In genomic region chr6:130288065-130288464, GRCh38 we compare ENCODE assay signal across 18 cellular contexts.
"Had no signal": no experiment of that assay in that cellular context is flagged by ENCODE, and none has a peak within 500 bp of the region (broad histone marks: within the 10 kb centered on the region; RNA-seq: fewer than 3 reads in every experiment).

No MANE protein-coding gene starts in this region.

- H3K4me3 ChIP-seq: K562 had no signal

- H3K36me3 Mint-ChIP-seq: IgD-negative memory B cell had no signal

- ATAC-seq: HepG2, K562, Panc1, PC-3 had no signal

- H3K27me3 Mint-ChIP-seq: IgD-negative memory B cell had no signal

- DNase-seq: MV-4-11; NCI-H1048; NCI-H1417; NCI-H1436 treated with DMSO at 0.1 percent for 48 hours; NCI-H1694; NCI-H187 treated with DMSO at 0.1 percent for 48 hours; NCI-H2029 treated with DMSO at 0.1 percent for 48 hours; NCI-H2227 treated with DMSO at 0.1 percent for 48 hours; NCI-H524; NCI-H526 treated with DMSO at 0.1 percent for 48 hours; NCI-H748 treated with DMSO at 0.1 percent for 48 hours; NK-92 treated with Interleukin-12 subunit alpha and Interleukin-12 subunit beta, amount 100 ng/mL, for 24 hours; PC-3; SHP77 had no signal

- H3K9me3 Mint-ChIP-seq: IgD-negative memory B cell had no signal

- H3K4me3 Mint-ChIP-seq: IgD-negative memory B cell had no signal
